ENCODE assay signal across 25 cellular contexts in genomic region chr15:85773916-85774315, GRCh38.
"Had no signal": no experiment of that assay in that cellular context is flagged by ENCODE, and none has a peak within 500 bp of the region (broad histone marks: within the 10 kb centered on the region; RNA-seq: fewer than 3 reads in every experiment).

No MANE protein-coding gene starts in this region.

- H3K4me3 Mint-ChIP-seq: activated B cell treated with CpG ODN at 0.5 μM for 24 hours; activated CD4-positive, alpha-beta T cell treated with anti-CD3 and anti-CD28 coated beads, Interleukin-2, amount 10 ng/mL, durations not matched to agents 24 days and 14 days; activated naive CD4-positive, alpha-beta T cell treated with anti-CD3 and anti-CD28 coated beads for 36 hours; activated naive CD8-positive, alpha-beta T cell treated with anti-CD3 and anti-CD28 coated beads, Interleukin-2, amount 10 ng/mL, durations not matched to agents 7 days and 5 days; activated T-cell treated with anti-CD3 and anti-CD28 coated beads, Interleukin-2, amount 50 U/mL, for 4 hours; T-helper 17 cell had no signal

- H3K36me3 ChIP-seq: adrenal gland, Peyer's patch had no signal

- H3K4me3 ChIP-seq: adrenal gland, K562, Peyer's patch had no signal

- H3K27ac Mint-ChIP-seq: activated B cell treated with CpG ODN at 0.5 μM for 24 hours; activated CD4-positive, alpha-beta T cell treated with anti-CD3 and anti-CD28 coated beads, Interleukin-2, amount 10 ng/mL, durations not matched to agents 24 days and 14 days; activated naive CD8-positive, alpha-beta T cell treated with anti-CD3 and anti-CD28 coated beads, Interleukin-2, amount 10 ng/mL, durations not matched to agents 7 days and 5 days; T-helper 17 cell had no signal

- H3K27me3 Mint-ChIP-seq: activated B cell treated with CpG ODN at 0.5 μM for 24 hours; activated CD4-positive, alpha-beta T cell treated with anti-CD3 and anti-CD28 coated beads, Interleukin-2, amount 10 ng/mL, durations not matched to agents 24 days and 14 days; activated naive CD8-positive, alpha-beta T cell treated with anti-CD3 and anti-CD28 coated beads, Interleukin-2, amount 10 ng/mL, durations not matched to agents 7 days and 5 days; T-helper 17 cell had no signal

- H3K36me3 Mint-ChIP-seq: activated naive CD8-positive, alpha-beta T cell treated with anti-CD3 and anti-CD28 coated beads, Interleukin-2, amount 10 ng/mL, durations not matched to agents 7 days and 5 days had no signal

- H3K27me3 ChIP-seq: adrenal gland, Peyer's patch had no signal

- DNase-seq: activated B cell treated with CpG ODN at 0.5 μM for 24 hours; activated CD4-positive, alpha-beta T cell treated with anti-CD3 and anti-CD28 coated beads for 1 hour; activated CD4-positive, alpha-beta T cell treated with anti-CD3 and anti-CD28 coated beads, Interleukin-2, amount 10 ng/mL, durations not matched to agents 24 days and 14 days; activated CD4-positive, alpha-beta T cell treated with anti-CD3 and anti-CD28 coated beads, Interleukin-2, amount 50 U/mL, for 48 hours; activated CD8-positive, alpha-beta memory T cell treated with anti-CD3 and anti-CD28 coated beads for 24 hours; activated gamma-delta T cell; activated naive CD4-positive, alpha-beta T cell treated with anti-CD3 and anti-CD28 coated beads for 36 hours; activated naive CD8-positive, alpha-beta T cell treated with anti-CD3 and anti-CD28 coated beads, Interleukin-2, amount 10 ng/mL, durations not matched to agents 7 days and 5 days; activated T-cell treated with anti-CD3 and anti-CD28 coated beads, Interleukin-2, amount 50 U/mL, for 4 hours; adrenal gland; anterior cingulate cortex; Karpas-422; MM.1S; NCI-H1105; NCI-H1436; NCI-H1694 treated with DMSO at 0.1 percent for 48 hours; NCI-H2029 treated with DMSO at 0.1 percent for 48 hours; NCI-H510A treated with DMSO at 0.1 percent for 48 hours; NCI-H69; NK-92 treated with Interleukin-12 subunit alpha and Interleukin-12 subunit beta, amount 100 ng/mL, for 24 hours; Peyer's patch; SHP77 treated with DMSO at 0.1 percent for 48 hours; T-helper 17 cell; T-helper 9 cell had no signal

- H3K9me3 ChIP-seq: adrenal gland, Peyer's patch had no signal

- H3K9me3 Mint-ChIP-seq: activated B cell treated with CpG ODN at 0.5 μM for 24 hours; activated CD4-positive, alpha-beta T cell treated with anti-CD3 and anti-CD28 coated beads, Interleukin-2, amount 10 ng/mL, durations not matched to agents 24 days and 14 days; activated naive CD4-positive, alpha-beta T cell treated with anti-CD3 and anti-CD28 coated beads for 36 hours; activated naive CD8-positive, alpha-beta T cell treated with anti-CD3 and anti-CD28 coated beads, Interleukin-2, amount 10 ng/mL, durations not matched to agents 7 days and 5 days; activated T-cell treated with anti-CD3 and anti-CD28 coated beads, Interleukin-2, amount 50 U/mL, for 4 hours had no signal

- H3K4me1 Mint-ChIP-seq: activated B cell treated with CpG ODN at 0.5 μM for 24 hours; activated naive CD8-positive, alpha-beta T cell treated with anti-CD3 and anti-CD28 coated beads, Interleukin-2, amount 10 ng/mL, durations not matched to agents 7 days and 5 days had no signal
